Comparison of ENCODE assay signal across 21 cellular contexts in the genomic region with DNA sequence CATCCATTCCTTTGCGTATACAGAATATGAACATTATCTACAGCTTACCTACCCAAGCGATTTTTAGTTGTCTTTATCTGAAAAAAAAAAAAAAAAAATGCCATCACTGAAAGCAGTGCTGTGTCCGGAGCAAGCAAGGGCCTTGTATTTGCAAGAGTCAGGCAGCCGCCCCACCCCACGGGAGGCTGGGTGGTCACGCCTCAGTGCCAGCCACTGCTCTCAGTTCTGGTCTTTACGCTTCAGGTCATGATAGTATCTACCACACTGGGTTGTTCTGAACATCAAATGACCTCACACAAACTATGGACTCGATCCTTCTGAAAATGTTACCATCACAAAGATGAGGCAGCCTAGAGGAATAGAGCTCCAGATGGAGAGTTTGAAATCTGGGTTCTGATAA.
DNase-seq lines count a peak whose midpoint lies in the region; ATAC-seq, FAIRE-seq and TF ChIP-seq lines count a peak whose summit lies in the region.
"Had no signal": no experiment of that assay in that cellular context is flagged by ENCODE, and none has a peak within 500 bp of the region (broad histone marks: within the 10 kb centered on the region; RNA-seq: fewer than 3 reads in every experiment).

No MANE protein-coding gene starts in this region.

- no peaks in the 10 kb centered on the region for H3K9me3 ChIP-seq in Karpas-422 (ENCODE audit: low read length)
- H3K9me3 ChIP-seq: ascending aorta, heart left ventricle, ovary, vagina had no signal

- no peaks in the 10 kb centered on the region for H3K36me3 ChIP-seq in Karpas-422 (ENCODE audit: insufficient read depth, low read length)
- H3K36me3 ChIP-seq: ascending aorta, heart left ventricle, ovary, vagina had no signal

- peak; percentile 44 for DNase-seq in GM12865 (ENCODE audit: low read depth)
- DNase-seq in GM19239 (ENCODE audit: insufficient read length, low spot score): peak; percentile 33
- DNase-seq in DMS79 (lab: John Stamatoyannopoulos, UW): no peak
- DNase-seq in Karpas-422: no peak
- no peak for DNase-seq in stimulated activated CD4-positive, alpha-beta T cell treated with anti-CD3 and anti-CD28 coated beads, Interleukin-15, amount 100 ng/mL, for 24 hours
- DNase-seq: activated effector memory CD4-positive, alpha-beta T cell treated with anti-CD3 and anti-CD28 coated beads, Interleukin-2, amount 50 U/mL, for 16 hours; heart left ventricle; KG1; NCI-H187; NCI-H524 treated with DMSO at 0.1 percent for 48 hours; ovary had no signal

- FAIRE-seq in GM19239 (lab: Jason Lieb, UNC): no peak
- FAIRE-seq: G401.6 had no signal

- H3K79me2 ChIP-seq in Karpas-422 (ENCODE audit: low read length): no peaks in the 10 kb centered on the region

- no peaks in the 10 kb centered on the region for H3K4me1 ChIP-seq in Karpas-422 (ENCODE audit: low read length)

- no peaks in the 10 kb centered on the region for H3K27me3 ChIP-seq in Karpas-422 (ENCODE audit: low read length)
- H3K27me3 ChIP-seq: ascending aorta, heart left ventricle, ovary, vagina had no signal

- H3K27me3 Mint-ChIP-seq in activated T-helper 17 cell treated with anti-CD3 and anti-CD28 coated beads, Interleukin-2, amount 50 U/mL, for 72 hours: peaks cover 16% of the 10 kb centered on the region

- no peaks in the 10 kb centered on the region for H3K9me2 ChIP-seq in Karpas-422 (replicated peaks; ENCODE audit: insufficient read depth, low read length)

- no peak overlapping the region for H2AFZ ChIP-seq in Karpas-422 (ENCODE audit: low read length)

- no peak overlapping the region for H3K27ac Mint-ChIP-seq in activated T-helper 17 cell treated with anti-CD3 and anti-CD28 coated beads, Interleukin-2, amount 50 U/mL, for 72 hours
- H3K27ac Mint-ChIP-seq: stimulated activated naive CD8-positive, alpha-beta T cell treated with anti-CD3 and anti-CD28 coated beads, Interleukin-15, Interleukin-2, amounts not matched to agents 100 ng/mL and 50 ng/mL, for 24 hours had no signal

- no peaks in the 10 kb centered on the region for H3K4me1 Mint-ChIP-seq in activated T-helper 17 cell treated with anti-CD3 and anti-CD28 coated beads, Interleukin-2, amount 50 U/mL, for 72 hours

- H4K20me1 ChIP-seq in Karpas-422 (ENCODE audit: insufficient read depth, low read depth, low read length): no peaks in the 10 kb centered on the region

- no peaks in the 10 kb centered on the region for H3K9me3 Mint-ChIP-seq in activated T-helper 17 cell treated with anti-CD3 and anti-CD28 coated beads, Interleukin-2, amount 50 U/mL, for 72 hours
- H3K9me3 Mint-ChIP-seq: stimulated activated naive CD8-positive, alpha-beta T cell treated with anti-CD3 and anti-CD28 coated beads, Interleukin-15, Interleukin-2, amounts not matched to agents 100 ng/mL and 50 ng/mL, for 24 hours had no signal

- H3K4me2 ChIP-seq in Karpas-422 (ENCODE audit: low read depth, low read length, poor library complexity, severe bottlenecking): no peak overlapping the region

- no peak overlapping the region for H3K27ac ChIP-seq in Karpas-422 (ENCODE audit: low read length)
- H3K27ac ChIP-seq: ascending aorta, coronary artery, heart left ventricle, ovary, vagina had no signal

- no peak for TF ChIP-seq CTCF in GM12865 (IDR thresholded peaks at IDR 0.05; ENCODE audit: insufficient read depth, low read depth, low read length, missing control alignments)

- H3K9ac ChIP-seq in Karpas-422 (ENCODE audit: low read length): no peak overlapping the region

- no peak overlapping the region for H3K4me3 Mint-ChIP-seq in activated T-helper 17 cell treated with anti-CD3 and anti-CD28 coated beads, Interleukin-2, amount 50 U/mL, for 72 hours
- H3K4me3 Mint-ChIP-seq: stimulated activated naive CD8-positive, alpha-beta T cell treated with anti-CD3 and anti-CD28 coated beads, Interleukin-15, Interleukin-2, amounts not matched to agents 100 ng/mL and 50 ng/mL, for 24 hours had no signal

- H3K36me3 Mint-ChIP-seq in activated T-helper 17 cell treated with anti-CD3 and anti-CD28 coated beads, Interleukin-2, amount 50 U/mL, for 72 hours (ENCODE audit: low read depth): no peaks in the 10 kb centered on the region

- ATAC-seq in HG02610 (IDR thresholded peaks at IDR 0.05; ENCODE audit: unreplicated experiment) (peak; percentile 77), HG03520 (IDR thresholded peaks at IDR 0.05; ENCODE audit: unreplicated experiment) (peak; percentile 67)
- ATAC-seq in activated T-helper 17 cell treated with anti-CD3 and anti-CD28 coated beads, Interleukin-2, amount 50 U/mL, for 72 hours (replicated peaks): no peak
- ATAC-seq: HCT116, heart left ventricle, Panc1 had no signal

- H3K4me3 ChIP-seq in GM12865 (ENCODE audit: low read depth, low read length): no peak overlapping the region
- H3K4me3 ChIP-seq in Karpas-422 (ENCODE audit: low read length): no peak overlapping the region
- H3K4me3 ChIP-seq: ascending aorta, coronary artery, heart left ventricle, ovary, vagina had no signal

Comparison
In these comparisons a context has a peak if more than half of its experiments do, and no peak if none do; other contexts are left out.
1. DNase-seq: peak in GM12865 (single experiment) and GM19239 (single experiment); none in DMS79 (single experiment), Karpas-422 (single experiment) and stimulated activated CD4-positive, alpha-beta T cell treated with anti-CD3 and anti-CD28 coated beads, Interleukin-15, amount 100 ng/mL, for 24 hours (single experiment).